In the genomic region with DNA sequence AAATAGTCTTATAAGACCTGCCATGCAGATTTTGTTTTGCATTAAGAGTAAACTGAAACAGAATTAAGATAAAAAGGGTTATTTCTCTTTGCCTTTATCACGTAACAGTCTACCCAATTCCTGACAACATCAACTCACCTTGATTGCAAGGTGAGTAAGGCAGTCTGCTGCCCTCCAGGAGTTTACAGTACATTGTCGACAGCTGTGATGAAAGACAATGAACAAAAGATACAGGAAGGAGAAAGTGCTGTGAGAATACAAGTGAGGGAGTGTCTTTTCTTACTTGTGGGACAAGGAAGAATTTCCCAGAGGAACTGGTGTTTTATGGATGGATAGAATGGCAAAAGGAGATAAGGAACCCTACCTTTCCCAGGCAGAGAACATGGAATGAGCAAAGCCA, we compare ENCODE assay signal across 23 cellular contexts.
"Had no signal": no experiment of that assay in that cellular context is flagged by ENCODE, and none has a peak within 500 bp of the region (broad histone marks: within the 10 kb centered on the region; RNA-seq: fewer than 3 reads in every experiment).

No MANE protein-coding gene starts in this region.

- H3K9me3 ChIP-seq: SK-N-SH had no signal

- H3K4me1 Mint-ChIP-seq: T-cell had no signal

- H3K4me3 Mint-ChIP-seq: T-cell had no signal

- H3K36me3 Mint-ChIP-seq: T-cell had no signal

- DNase-seq: Karpas-422, KG1, MM.1S, MV-4-11, NCI-H1048, NCI-H1105, NCI-H1417, NCI-H1436 treated with DMSO at 0.1 percent for 48 hours, NCI-H1694, NCI-H187 treated with DMSO at 0.1 percent for 48 hours, NCI-H2029 treated with DMSO at 0.1 percent for 48 hours, NCI-H2171 treated with DMSO at 0.1 percent for 48 hours, NCI-H446, NCI-H510A, NCI-H524 treated with DMSO at 0.1 percent for 48 hours, NCI-H69, NCI-H774, RPMI8226, SHP77, SK-N-SH, SW 1271, T-cell had no signal

- H3K27ac Mint-ChIP-seq: T-cell had no signal

- H3K9me3 Mint-ChIP-seq: T-cell had no signal

- ATAC-seq: HepG2, T-cell had no signal
